ENCODE assay signal across 8 cellular contexts in genomic region chrX:79270401-79270800, GRCh38.
DNase-seq lines count a peak whose midpoint lies in the region; ATAC-seq, FAIRE-seq and TF ChIP-seq lines count a peak whose summit lies in the region.

No MANE protein-coding gene starts in this region.

- intact Hi-C loops in K562 (cut with micrococcal nuclease) = loop anchor here (5.0 kb wide), 1 partner anchor 142 kb away; no protein-coding TSS in a partner anchor

- H3K79me2 ChIP-seq in K562 (ENCODE audit: control insufficient read depth, insufficient read depth, low read length) = no peaks in the 10 kb centered on the region
- H3K79me2 ChIP-seq in neural progenitor cell (ENCODE audit: low read depth) = no peaks in the 10 kb centered on the region

- H3K9ac ChIP-seq in K562 (ENCODE audit: insufficient read depth in 1 of 2, low read depth in 2 of 2, low read length in 2 of 2) (no peak overlapping the region), neural progenitor cell (no peak overlapping the region)

- H3K4me2 ChIP-seq in K562 (ENCODE audit: insufficient read depth, low read length) (no peak overlapping the region), neural progenitor cell (no peak overlapping the region)

- no TSS peak for BruUV-seq in K562 (replicated peaks; lab: Mats Ljungman, UMichigan)

- no peaks in the 10 kb centered on the region for H3K9me1 ChIP-seq in K562 (ENCODE audit: control insufficient read depth, insufficient read depth, low read length)

- no peaks in the 10 kb centered on the region for H3F3A ChIP-seq in neural progenitor cell (ENCODE audit: low read depth)

- H4K20me1 ChIP-seq in K562 (replicated peaks; ENCODE audit: control insufficient read depth, insufficient read depth, low read length) (no peaks in the 10 kb centered on the region), neural progenitor cell (ENCODE audit: low read depth) (no peaks in the 10 kb centered on the region)

- DNase-seq in NOMO-1 (lab: John Stamatoyannopoulos, UW; ENCODE audit: unreplicated experiment in 2 of 2) (peak; percentile 43 to 46), NOMO-1 treated with dmso at 0.1 percent for 144 hours (lab: John Stamatoyannopoulos, UW; ENCODE audit: unreplicated experiment) (no peak), T-helper 22 cell (ENCODE audit: low read depth) (peak; percentile 43), K562 (ENCODE audit: extremely low read depth in 1 of 4, low spot score in 3 of 4) (peak in 2 of 4 experiments; percentile 2 to 34), neural progenitor cell (ENCODE audit: low spot score) (peak; percentile 66), SIG-M5 treated with dmso at 0.1 percent for 504 hours (lab: John Stamatoyannopoulos, UW; ENCODE audit: unreplicated experiment) (no peak), ureter (ENCODE audit: low spot score) (no peak)

- no peak for TF ChIP-seq EP300 in K562 (IDR thresholded peaks at IDR 0.05; ENCODE audit: low read length)

- H3K4me3 ChIP-seq in K562 = no peak overlapping the region
- no peak overlapping the region for H3K4me3 ChIP-seq in neural progenitor cell

- POLR2A ChIA-PET in K562 (lab: Yijun Ruan, JAX) = no interaction called here

- H3K4me1 Mint-ChIP-seq in neural progenitor cell = no peaks in the 10 kb centered on the region

- H2AFZ ChIP-seq in K562 (ENCODE audit: low read depth, low read length) = no peak overlapping the region
- H2AFZ ChIP-seq in neural progenitor cell (replicated peaks) = no peak overlapping the region

- TF ChIP-seq CTCF in K562 (IDR thresholded peaks at IDR 0.05 in 2 of 3, conservative IDR thresholded peaks at IDR 0.05 in 1 of 3; ENCODE audit: insufficient read depth in 2 of 3, low read depth in 1 of 3, low read length in 3 of 3) = peak; percentile 31 to 34 (median 31); a peak in 3 of 6 replicates
- TF ChIP-seq CTCF in neural progenitor cell (IDR thresholded peaks at IDR 0.05) = peak; percentile 62

- H3K27me3 ChIP-seq in K562 (ENCODE audit: control insufficient read depth in 2 of 2, insufficient read depth in 2 of 2, low read length in 2 of 2) = no peaks in the 10 kb centered on the region
- no peaks in the 10 kb centered on the region for H3K27me3 ChIP-seq in neural progenitor cell

- in situ Hi-C loops in K562 (cut with MboI) = no loop called here

- FAIRE-seq in K562 (lab: Jason Lieb, UNC) = no peak

- no peak overlapping the region for H3K27ac ChIP-seq in K562 (ENCODE audit: extremely low read depth, low read depth, low read length)
- H3K27ac ChIP-seq in neural progenitor cell = no peak overlapping the region

- no peaks in the 10 kb centered on the region for H3K9me3 ChIP-seq in K562 (replicated peaks; ENCODE audit: control insufficient read depth, insufficient read depth, low read depth, low read length)
- H3K9me3 ChIP-seq in neural progenitor cell (ENCODE audit: low read depth) = no peaks in the 10 kb centered on the region

- peak in 1 of 2 experiments; percentile 24; a peak in 2 of 4 replicates for TF ChIP-seq RAD21 in K562 (CRISPR knock-in tag; conservative IDR thresholded peaks at IDR 0.05 in 1 of 2, IDR thresholded peaks at IDR 0.05 in 1 of 2)

- H3K36me3 ChIP-seq in K562 (ENCODE audit: control insufficient read depth, insufficient read depth, low read length) = no peaks in the 10 kb centered on the region
- no peaks in the 10 kb centered on the region for H3K36me3 ChIP-seq in neural progenitor cell

- no peaks in the 10 kb centered on the region for H3K27me3 Mint-ChIP-seq in neural progenitor cell (ENCODE audit: insufficient read depth, low read depth)

- WGBS in K562 (ENCODE audit: insufficient coverage, low coverage, missing lambda C conversion rate) = 3% methylated on average over 4 of the region's 4 CpGs

- H3K36me3 Mint-ChIP-seq in neural progenitor cell = no peaks in the 10 kb centered on the region

- H3K4me3 Mint-ChIP-seq in neural progenitor cell = no peak overlapping the region

- no peaks in the 10 kb centered on the region for H3K9me3 Mint-ChIP-seq in neural progenitor cell

- no peak for TF ChIP-seq POLR2A in K562 (conservative IDR thresholded peaks at IDR 0.05)

- H3K4me1 ChIP-seq in K562 (replicated peaks in 1 of 2; ENCODE audit: control insufficient read depth in 2 of 2, insufficient read depth in 2 of 2, low read length in 2 of 2) = no peaks in the 10 kb centered on the region
- H3K4me1 ChIP-seq in neural progenitor cell = no peaks in the 10 kb centered on the region

- ATAC-seq in HG03097 (IDR thresholded peaks at IDR 0.05; ENCODE audit: low FRiP score, unreplicated experiment) (peak; percentile 83), K562 (peak; percentile 78)

- H3K27ac Mint-ChIP-seq in neural progenitor cell = no peak overlapping the region

- CTCF ChIA-PET in K562 (lab: Yijun Ruan, JAX; ENCODE audit: low intra/inter-chr PET ratio) = no interaction called here

TF ChIP-seq in K562, 482 proteins besides CTCF, POLR2A, EP300 and RAD21:
- TF ChIP-seq TBP (optimal IDR thresholded peaks at IDR 0.05; ENCODE audit: low read depth, low read length) = no peak
- no peak for TF ChIP-seq ERF (CRISPR knock-in tag; IDR thresholded peaks at IDR 0.05)
- TF ChIP-seq YBX1 (IDR thresholded peaks at IDR 0.05) = no peak
- no peak for TF ChIP-seq ZNF12 (CRISPR knock-in tag; IDR thresholded peaks at IDR 0.05)
- no peak for TF ChIP-seq HDAC8 (tag; IDR thresholded peaks at IDR 0.05)
- no peak for TF ChIP-seq NFIX (CRISPR knock-in tag; IDR thresholded peaks at IDR 0.05; ENCODE audit: low read depth)
- TF ChIP-seq NR2C2 (CRISPR knock-in tag; IDR thresholded peaks at IDR 0.05) = no peak
- no peak for TF ChIP-seq NR2C2 (tag; IDR thresholded peaks at IDR 0.05)

Comparison
In these comparisons a context has a peak if more than half of its experiments do, and no peak if none do; other contexts are left out.
1. DNase-seq: peak in NOMO-1 (2 of 2), T-helper 22 cell (single experiment) and neural progenitor cell (single experiment); none in NOMO-1 treated with dmso at 0.1 percent for 144 hours (single experiment), SIG-M5 treated with dmso at 0.1 percent for 504 hours (single experiment) and ureter (single experiment).